In the genomic region with DNA sequence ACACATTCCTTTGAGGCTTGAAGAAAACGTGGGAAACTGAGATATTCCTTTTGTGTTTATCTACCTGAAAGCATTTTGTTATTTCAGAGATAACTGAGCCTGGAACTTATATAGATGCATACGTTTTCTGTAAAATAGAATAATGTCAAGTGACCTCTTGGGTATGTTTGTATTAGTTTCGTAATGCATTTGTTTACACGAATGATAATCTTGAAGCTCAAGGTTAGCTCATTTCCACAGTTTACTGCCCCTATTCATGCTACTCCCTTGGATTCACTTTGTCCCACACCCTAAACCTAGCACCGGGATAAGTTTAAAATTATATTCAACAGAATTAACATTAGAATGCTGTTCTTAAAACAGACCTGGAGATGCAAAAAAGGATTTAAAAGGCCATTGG, we compare ENCODE assay signal across 1 cellular context.
A peak's percentile ranks its signal among the peaks of the same experiment; 100 is the strongest.
TF ChIP-seq lines count a peak whose summit lies in the region.

No MANE protein-coding gene starts in this region.

TF ChIP-seq in HepG2, 621 proteins besides CTCF, POLR2A, EP300 and RAD21 (continued from another document and continues in another):
- TF ChIP-seq, protein P1, sequence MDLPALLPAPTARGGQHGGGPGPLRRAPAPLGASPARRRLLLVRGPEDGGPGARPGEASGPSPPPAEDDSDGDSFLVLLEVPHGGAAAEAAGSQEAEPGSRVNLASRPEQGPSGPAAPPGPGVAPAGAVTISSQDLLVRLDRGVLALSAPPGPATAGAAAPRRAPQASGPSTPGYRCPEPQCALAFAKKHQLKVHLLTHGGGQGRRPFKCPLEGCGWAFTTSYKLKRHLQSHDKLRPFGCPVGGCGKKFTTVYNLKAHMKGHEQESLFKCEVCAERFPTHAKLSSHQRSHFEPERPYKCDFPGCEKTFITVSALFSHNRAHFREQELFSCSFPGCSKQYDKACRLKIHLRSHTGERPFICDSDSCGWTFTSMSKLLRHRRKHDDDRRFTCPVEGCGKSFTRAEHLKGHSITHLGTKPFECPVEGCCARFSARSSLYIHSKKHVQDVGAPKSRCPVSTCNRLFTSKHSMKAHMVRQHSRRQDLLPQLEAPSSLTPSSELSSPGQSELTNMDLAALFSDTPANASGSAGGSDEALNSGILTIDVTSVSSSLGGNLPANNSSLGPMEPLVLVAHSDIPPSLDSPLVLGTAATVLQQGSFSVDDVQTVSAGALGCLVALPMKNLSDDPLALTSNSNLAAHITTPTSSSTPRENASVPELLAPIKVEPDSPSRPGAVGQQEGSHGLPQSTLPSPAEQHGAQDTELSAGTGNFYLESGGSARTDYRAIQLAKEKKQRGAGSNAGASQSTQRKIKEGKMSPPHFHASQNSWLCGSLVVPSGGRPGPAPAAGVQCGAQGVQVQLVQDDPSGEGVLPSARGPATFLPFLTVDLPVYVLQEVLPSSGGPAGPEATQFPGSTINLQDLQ (CRISPR knock-in tag; IDR thresholded peaks at IDR 0.05), result no peak
- no peak for TF ChIP-seq ZNF558 (CRISPR knock-in tag; IDR thresholded peaks at IDR 0.05; ENCODE audit: borderline replicate concordance)
- TF ChIP-seq, protein P2, sequence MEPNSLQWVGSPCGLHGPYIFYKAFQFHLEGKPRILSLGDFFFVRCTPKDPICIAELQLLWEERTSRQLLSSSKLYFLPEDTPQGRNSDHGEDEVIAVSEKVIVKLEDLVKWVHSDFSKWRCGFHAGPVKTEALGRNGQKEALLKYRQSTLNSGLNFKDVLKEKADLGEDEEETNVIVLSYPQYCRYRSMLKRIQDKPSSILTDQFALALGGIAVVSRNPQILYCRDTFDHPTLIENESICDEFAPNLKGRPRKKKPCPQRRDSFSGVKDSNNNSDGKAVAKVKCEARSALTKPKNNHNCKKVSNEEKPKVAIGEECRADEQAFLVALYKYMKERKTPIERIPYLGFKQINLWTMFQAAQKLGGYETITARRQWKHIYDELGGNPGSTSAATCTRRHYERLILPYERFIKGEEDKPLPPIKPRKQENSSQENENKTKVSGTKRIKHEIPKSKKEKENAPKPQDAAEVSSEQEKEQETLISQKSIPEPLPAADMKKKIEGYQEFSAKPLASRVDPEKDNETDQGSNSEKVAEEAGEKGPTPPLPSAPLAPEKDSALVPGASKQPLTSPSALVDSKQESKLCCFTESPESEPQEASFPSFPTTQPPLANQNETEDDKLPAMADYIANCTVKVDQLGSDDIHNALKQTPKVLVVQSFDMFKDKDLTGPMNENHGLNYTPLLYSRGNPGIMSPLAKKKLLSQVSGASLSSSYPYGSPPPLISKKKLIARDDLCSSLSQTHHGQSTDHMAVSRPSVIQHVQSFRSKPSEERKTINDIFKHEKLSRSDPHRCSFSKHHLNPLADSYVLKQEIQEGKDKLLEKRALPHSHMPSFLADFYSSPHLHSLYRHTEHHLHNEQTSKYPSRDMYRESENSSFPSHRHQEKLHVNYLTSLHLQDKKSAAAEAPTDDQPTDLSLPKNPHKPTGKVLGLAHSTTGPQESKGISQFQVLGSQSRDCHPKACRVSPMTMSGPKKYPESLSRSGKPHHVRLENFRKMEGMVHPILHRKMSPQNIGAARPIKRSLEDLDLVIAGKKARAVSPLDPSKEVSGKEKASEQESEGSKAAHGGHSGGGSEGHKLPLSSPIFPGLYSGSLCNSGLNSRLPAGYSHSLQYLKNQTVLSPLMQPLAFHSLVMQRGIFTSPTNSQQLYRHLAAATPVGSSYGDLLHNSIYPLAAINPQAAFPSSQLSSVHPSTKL (CRISPR knock-in tag; IDR thresholded peaks at IDR 0.05), result peak; percentile 86
- TF ChIP-seq NFIB (CRISPR knock-in tag; IDR thresholded peaks at IDR 0.05; ENCODE audit: borderline replicate concordance), result no peak
- TF ChIP-seq ZSCAN12 (CRISPR knock-in tag; IDR thresholded peaks at IDR 0.05), result no peak
- no peak for TF ChIP-seq ZSCAN31 (CRISPR knock-in tag; IDR thresholded peaks at IDR 0.05; ENCODE audit: low read depth)
- TF ChIP-seq, protein P3, sequence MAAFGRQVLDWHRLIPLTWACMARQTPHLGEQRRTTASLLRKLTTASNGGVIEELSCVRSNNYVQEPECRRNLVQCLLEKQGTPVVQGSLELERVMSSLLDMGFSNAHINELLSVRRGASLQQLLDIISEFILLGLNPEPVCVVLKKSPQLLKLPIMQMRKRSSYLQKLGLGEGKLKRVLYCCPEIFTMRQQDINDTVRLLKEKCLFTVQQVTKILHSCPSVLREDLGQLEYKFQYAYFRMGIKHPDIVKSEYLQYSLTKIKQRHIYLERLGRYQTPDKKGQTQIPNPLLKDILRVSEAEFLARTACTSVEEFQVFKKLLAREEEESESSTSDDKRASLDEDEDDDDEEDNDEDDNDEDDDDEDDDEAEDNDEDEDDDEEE (CRISPR knock-in tag; IDR thresholded peaks at IDR 0.05), result no peak
- TF ChIP-seq HMG20A (CRISPR knock-in tag; IDR thresholded peaks at IDR 0.05; ENCODE audit: borderline replicate concordance), result peak; percentile 51; the same call in 1 of the 2 replicates
- no peak for TF ChIP-seq AGO2 (optimal IDR thresholded peaks at IDR 0.05; ENCODE audit: low read depth, low read length)
- no peak for TF ChIP-seq CENPX (CRISPR knock-in tag; IDR thresholded peaks at IDR 0.05)
- TF ChIP-seq ZNF441 (CRISPR knock-in tag; IDR thresholded peaks at IDR 0.05; ENCODE audit: borderline replicate concordance), result no peak
- no peak for TF ChIP-seq ZNF619 (CRISPR knock-in tag; IDR thresholded peaks at IDR 0.05)
- TF ChIP-seq, protein P4, sequence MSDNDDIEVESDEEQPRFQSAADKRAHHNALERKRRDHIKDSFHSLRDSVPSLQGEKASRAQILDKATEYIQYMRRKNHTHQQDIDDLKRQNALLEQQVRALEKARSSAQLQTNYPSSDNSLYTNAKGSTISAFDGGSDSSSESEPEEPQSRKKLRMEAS (IDR thresholded peaks at IDR 0.05), result no peak
- peak; percentile 46; the same call in 1 of the 2 replicates for TF ChIP-seq ZBTB20 (CRISPR knock-in tag; IDR thresholded peaks at IDR 0.05; ENCODE audit: borderline replicate concordance, low read depth)
- no peak for TF ChIP-seq MEIS1 (CRISPR knock-in tag; IDR thresholded peaks at IDR 0.05; ENCODE audit: borderline replicate concordance)
- no peak for TF ChIP-seq DMAP1 (CRISPR knock-in tag; IDR thresholded peaks at IDR 0.05)
- TF ChIP-seq POLR2G (IDR thresholded peaks at IDR 0.05; ENCODE audit: low read depth, low read length), result no peak
- TF ChIP-seq, protein P5, sequence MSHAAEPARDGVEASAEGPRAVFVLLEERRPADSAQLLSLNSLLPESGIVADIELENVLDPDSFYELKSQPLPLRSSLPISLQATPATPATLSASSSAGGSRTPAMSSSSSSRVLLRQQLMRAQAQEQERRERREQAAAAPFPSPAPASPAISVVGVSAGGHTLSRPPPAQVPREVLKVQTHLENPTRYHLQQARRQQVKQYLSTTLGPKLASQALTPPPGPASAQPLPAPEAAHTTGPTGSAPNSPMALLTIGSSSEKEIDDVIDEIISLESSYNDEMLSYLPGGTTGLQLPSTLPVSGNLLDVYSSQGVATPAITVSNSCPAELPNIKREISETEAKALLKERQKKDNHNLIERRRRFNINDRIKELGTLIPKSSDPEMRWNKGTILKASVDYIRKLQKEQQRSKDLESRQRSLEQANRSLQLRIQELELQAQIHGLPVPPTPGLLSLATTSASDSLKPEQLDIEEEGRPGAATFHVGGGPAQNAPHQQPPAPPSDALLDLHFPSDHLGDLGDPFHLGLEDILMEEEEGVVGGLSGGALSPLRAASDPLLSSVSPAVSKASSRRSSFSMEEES (CRISPR knock-in tag; IDR thresholded peaks at IDR 0.05), result no peak
- TF ChIP-seq, protein P6, sequence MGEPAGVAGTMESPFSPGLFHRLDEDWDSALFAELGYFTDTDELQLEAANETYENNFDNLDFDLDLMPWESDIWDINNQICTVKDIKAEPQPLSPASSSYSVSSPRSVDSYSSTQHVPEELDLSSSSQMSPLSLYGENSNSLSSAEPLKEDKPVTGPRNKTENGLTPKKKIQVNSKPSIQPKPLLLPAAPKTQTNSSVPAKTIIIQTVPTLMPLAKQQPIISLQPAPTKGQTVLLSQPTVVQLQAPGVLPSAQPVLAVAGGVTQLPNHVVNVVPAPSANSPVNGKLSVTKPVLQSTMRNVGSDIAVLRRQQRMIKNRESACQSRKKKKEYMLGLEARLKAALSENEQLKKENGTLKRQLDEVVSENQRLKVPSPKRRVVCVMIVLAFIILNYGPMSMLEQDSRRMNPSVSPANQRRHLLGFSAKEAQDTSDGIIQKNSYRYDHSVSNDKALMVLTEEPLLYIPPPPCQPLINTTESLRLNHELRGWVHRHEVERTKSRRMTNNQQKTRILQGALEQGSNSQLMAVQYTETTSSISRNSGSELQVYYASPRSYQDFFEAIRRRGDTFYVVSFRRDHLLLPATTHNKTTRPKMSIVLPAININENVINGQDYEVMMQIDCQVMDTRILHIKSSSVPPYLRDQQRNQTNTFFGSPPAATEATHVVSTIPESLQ (CRISPR knock-in tag; conservative IDR thresholded peaks at IDR 0.05), result no peak
- TF ChIP-seq NFE2L1 (CRISPR knock-in tag; IDR thresholded peaks at IDR 0.05; ENCODE audit: borderline replicate concordance), result no peak
- no peak for TF ChIP-seq KDM1A (CRISPR knock-in tag; IDR thresholded peaks at IDR 0.05)
- no peak for TF ChIP-seq ZNF564 (CRISPR knock-in tag; IDR thresholded peaks at IDR 0.05)
- TF ChIP-seq, protein P7, sequence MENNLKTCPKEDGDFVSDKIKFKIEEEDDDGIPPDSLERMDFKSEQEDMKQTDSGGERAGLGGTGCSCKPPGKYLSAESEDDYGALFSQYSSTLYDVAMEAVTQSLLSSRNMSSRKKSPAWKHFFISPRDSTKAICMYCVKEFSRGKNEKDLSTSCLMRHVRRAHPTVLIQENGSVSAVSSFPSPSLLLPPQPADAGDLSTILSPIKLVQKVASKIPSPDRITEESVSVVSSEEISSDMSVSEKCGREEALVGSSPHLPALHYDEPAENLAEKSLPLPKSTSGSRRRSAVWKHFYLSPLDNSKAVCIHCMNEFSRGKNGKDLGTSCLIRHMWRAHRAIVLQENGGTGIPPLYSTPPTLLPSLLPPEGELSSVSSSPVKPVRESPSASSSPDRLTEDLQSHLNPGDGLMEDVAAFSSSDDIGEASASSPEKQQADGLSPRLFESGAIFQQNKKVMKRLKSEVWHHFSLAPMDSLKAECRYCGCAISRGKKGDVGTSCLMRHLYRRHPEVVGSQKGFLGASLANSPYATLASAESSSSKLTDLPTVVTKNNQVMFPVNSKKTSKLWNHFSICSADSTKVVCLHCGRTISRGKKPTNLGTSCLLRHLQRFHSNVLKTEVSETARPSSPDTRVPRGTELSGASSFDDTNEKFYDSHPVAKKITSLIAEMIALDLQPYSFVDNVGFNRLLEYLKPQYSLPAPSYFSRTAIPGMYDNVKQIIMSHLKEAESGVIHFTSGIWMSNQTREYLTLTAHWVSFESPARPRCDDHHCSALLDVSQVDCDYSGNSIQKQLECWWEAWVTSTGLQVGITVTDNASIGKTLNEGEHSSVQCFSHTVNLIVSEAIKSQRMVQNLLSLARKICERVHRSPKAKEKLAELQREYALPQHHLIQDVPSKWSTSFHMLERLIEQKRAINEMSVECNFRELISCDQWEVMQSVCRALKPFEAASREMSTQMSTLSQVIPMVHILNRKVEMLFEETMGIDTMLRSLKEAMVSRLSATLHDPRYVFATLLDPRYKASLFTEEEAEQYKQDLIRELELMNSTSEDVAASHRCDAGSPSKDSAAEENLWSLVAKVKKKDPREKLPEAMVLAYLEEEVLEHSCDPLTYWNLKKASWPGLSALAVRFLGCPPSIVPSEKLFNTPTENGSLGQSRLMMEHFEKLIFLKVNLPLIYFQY (CRISPR knock-in tag; IDR thresholded peaks at IDR 0.05; ENCODE audit: borderline replicate concordance), result no peak
- TF ChIP-seq, protein P8, sequence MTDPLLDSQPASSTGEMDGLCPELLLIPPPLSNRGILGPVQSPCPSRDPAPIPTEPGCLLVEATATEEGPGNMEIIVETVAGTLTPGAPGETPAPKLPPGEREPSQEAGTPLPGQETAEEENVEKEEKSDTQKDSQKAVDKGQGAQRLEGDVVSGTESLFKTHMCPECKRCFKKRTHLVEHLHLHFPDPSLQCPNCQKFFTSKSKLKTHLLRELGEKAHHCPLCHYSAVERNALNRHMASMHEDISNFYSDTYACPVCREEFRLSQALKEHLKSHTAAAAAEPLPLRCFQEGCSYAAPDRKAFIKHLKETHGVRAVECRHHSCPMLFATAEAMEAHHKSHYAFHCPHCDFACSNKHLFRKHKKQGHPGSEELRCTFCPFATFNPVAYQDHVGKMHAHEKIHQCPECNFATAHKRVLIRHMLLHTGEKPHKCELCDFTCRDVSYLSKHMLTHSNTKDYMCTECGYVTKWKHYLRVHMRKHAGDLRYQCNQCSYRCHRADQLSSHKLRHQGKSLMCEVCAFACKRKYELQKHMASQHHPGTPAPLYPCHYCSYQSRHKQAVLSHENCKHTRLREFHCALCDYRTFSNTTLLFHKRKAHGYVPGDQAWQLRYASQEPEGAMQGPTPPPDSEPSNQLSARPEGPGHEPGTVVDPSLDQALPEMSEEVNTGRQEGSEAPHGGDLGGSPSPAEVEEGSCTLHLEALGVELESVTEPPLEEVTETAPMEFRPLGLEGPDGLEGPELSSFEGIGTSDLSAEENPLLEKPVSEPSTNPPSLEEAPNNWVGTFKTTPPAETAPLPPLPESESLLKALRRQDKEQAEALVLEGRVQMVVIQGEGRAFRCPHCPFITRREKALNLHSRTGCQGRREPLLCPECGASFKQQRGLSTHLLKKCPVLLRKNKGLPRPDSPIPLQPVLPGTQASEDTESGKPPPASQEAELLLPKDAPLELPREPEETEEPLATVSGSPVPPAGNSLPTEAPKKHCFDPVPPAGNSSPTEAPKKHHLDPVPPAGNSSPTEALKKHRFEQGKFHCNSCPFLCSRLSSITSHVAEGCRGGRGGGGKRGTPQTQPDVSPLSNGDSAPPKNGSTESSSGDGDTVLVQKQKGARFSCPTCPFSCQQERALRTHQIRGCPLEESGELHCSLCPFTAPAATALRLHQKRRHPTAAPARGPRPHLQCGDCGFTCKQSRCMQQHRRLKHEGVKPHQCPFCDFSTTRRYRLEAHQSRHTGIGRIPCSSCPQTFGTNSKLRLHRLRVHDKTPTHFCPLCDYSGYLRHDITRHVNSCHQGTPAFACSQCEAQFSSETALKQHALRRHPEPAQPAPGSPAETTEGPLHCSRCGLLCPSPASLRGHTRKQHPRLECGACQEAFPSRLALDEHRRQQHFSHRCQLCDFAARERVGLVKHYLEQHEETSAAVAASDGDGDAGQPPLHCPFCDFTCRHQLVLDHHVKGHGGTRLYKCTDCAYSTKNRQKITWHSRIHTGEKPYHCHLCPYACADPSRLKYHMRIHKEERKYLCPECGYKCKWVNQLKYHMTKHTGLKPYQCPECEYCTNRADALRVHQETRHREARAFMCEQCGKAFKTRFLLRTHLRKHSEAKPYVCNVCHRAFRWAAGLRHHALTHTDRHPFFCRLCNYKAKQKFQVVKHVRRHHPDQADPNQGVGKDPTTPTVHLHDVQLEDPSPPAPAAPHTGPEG (CRISPR knock-in tag; IDR thresholded peaks at IDR 0.05), result no peak
- TF ChIP-seq, protein P9, sequence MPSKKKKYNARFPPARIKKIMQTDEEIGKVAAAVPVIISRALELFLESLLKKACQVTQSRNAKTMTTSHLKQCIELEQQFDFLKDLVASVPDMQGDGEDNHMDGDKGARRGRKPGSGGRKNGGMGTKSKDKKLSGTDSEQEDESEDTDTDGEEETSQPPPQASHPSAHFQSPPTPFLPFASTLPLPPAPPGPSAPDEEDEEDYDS (CRISPR knock-in tag; IDR thresholded peaks at IDR 0.05), result no peak
- TF ChIP-seq ZFP36L2 (CRISPR knock-in tag; IDR thresholded peaks at IDR 0.05), result no peak
- TF ChIP-seq FOXA3 (CRISPR knock-in tag; IDR thresholded peaks at IDR 0.05), result peak; percentile 63; the same call in 1 of the 2 replicates
- TF ChIP-seq, protein P10, sequence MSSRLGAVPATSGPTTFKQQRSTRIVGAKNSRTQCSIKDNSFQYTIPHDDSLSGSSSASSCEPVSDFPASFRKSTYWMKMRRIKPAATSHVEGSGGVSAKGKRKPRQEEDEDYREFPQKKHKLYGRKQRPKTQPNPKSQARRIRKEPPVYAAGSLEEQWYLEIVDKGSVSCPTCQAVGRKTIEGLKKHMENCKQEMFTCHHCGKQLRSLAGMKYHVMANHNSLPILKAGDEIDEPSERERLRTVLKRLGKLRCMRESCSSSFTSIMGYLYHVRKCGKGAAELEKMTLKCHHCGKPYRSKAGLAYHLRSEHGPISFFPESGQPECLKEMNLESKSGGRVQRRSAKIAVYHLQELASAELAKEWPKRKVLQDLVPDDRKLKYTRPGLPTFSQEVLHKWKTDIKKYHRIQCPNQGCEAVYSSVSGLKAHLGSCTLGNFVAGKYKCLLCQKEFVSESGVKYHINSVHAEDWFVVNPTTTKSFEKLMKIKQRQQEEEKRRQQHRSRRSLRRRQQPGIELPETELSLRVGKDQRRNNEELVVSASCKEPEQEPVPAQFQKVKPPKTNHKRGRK (CRISPR knock-in tag; IDR thresholded peaks at IDR 0.05), result no peak
